In the genomic region with DNA sequence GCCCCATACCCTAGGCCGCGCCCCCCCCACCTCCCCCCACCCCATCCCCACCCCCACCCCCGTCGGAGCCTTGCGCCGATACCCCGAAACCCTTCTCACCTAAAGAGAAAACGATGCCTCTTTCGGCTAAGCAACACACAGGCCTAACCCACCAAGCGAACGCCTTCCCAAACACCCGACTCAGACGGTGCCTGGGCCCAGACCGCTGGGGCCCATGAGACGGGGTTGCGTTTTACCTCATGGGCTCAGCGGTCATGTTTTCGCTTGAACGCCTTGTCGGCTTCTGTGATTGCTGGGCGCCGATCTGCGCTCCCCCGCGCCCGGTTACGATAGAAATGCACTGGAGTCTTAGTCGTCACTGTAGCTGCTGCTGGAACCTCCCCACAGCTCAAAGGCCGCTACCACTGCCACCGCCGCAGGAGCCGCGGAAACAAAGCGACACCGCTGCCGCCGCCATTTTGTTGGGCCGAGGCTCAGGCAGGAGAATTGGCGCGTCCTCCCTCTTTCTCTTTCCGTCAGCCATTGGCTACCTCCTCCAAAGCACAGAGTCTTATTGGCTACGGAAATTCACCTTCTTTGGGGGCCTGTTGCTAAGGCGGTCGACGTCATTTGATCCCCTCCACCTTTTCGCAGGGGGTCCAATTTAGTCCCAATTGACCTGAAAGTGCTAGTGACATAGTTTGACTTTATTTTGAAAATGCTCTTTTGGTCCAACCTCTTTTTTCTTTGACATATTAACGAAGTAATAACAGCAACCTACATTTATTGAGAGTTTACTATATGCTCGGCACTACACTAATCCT, we compare ENCODE assay signal across 8 cellular contexts. TPM values are rescaled to one million over a fixed set of nuclear protein-coding genes. Genes with fewer than 3 reads are reported as not detected.
DNase-seq lines count a peak whose midpoint lies in the region; ATAC-seq and TF ChIP-seq lines count a peak whose summit lies in the region.

ATRX (minus strand) TSS at position 471 of the 803 bp plus-strand sequence; CDS start at position 256, 215 bp downstream.

- peak within 1 kb of the TSS; percentile 94 to 98 (median 97) for H3K27ac ChIP-seq in BLaER1 treated with 17β-estradiol and CSF1 and Interleukin-3, amounts not matched to agents 10 nM and 100 nM
- peak within 1 kb of the TSS; percentile 84 to 96 for H3K27ac ChIP-seq in lung (ENCODE audit: low read depth in 1 of 2, low read length in 1 of 2)

- H3K4me1 Mint-ChIP-seq in activated CD8-positive, alpha-beta T cell treated with anti-CD3 and anti-CD28 coated beads, Interleukin-2, amount 10 ng/mL, durations not matched to agents 7 days and 5 days (ENCODE audit: low read depth) = peaks cover 18% of the 10 kb centered on the region

- DNase-seq in NCI-H82 (lab: John Stamatoyannopoulos, UW) (peak; percentile 95), lung (ENCODE audit: low spot score) (peak; percentile 75)
- peak; percentile 85 for DNase-seq in activated CD8-positive, alpha-beta T cell treated with anti-CD3 and anti-CD28 coated beads, Interleukin-2, amount 10 ng/mL, durations not matched to agents 7 days and 5 days
- DNase-seq in effector CD8-positive, alpha-beta T cell (lab: John Stamatoyannopoulos, UW) = peak; percentile 57
- peak; percentile 35 to 43 (median 42) for DNase-seq in stimulated activated CD4-positive, alpha-beta T cell treated with anti-CD3 and anti-CD28 coated beads, TNF-alpha, amount 100 ng/mL, for 4 hours (ENCODE audit: low read depth in 3 of 3)

- 1 to 33% methylated on average over 36 to 48 of the region's 48 CpGs for WGBS in lung, 2 donors

- peak within 1 kb of the TSS; percentile 99 for H3K4me3 Mint-ChIP-seq in activated CD8-positive, alpha-beta T cell treated with anti-CD3 and anti-CD28 coated beads, Interleukin-2, amount 10 ng/mL, durations not matched to agents 7 days and 5 days

- POLR2A ChIA-PET in activated CD8-positive, alpha-beta T cell treated with anti-CD3 and anti-CD28 coated beads, Interleukin-2, amount 10 ng/mL, durations not matched to agents 7 days and 5 days (lab: Charles Lee) = no interaction called here

- H3K27ac Mint-ChIP-seq in activated CD8-positive, alpha-beta T cell treated with anti-CD3 and anti-CD28 coated beads, Interleukin-2, amount 10 ng/mL, durations not matched to agents 7 days and 5 days = peak within 1 kb of the TSS; percentile 100

- peaks cover 18 to 43% (median 40%) of the 10 kb centered on the region in 11 experiments; a peak in 21 of 22 replicates for H4K20me1 ChIP-seq in BLaER1 treated with 17β-estradiol and CSF1 and Interleukin-3, amounts not matched to agents 10 nM and 100 nM

- peaks cover 0 to 7% (median 0%) of the 10 kb centered on the region in 11 experiments; a peak in 6 of 22 replicates for H3K36me3 ChIP-seq in BLaER1 treated with 17β-estradiol and CSF1 and Interleukin-3, amounts not matched to agents 10 nM and 100 nM
- no peaks in the 10 kb centered on the region for H3K36me3 ChIP-seq in lung (ENCODE audit: control insufficient read depth in 2 of 2, insufficient read depth in 2 of 2, low read length in 2 of 2)

- CTCF ChIA-PET in activated CD8-positive, alpha-beta T cell treated with anti-CD3 and anti-CD28 coated beads, Interleukin-2, amount 10 ng/mL, durations not matched to agents 7 days and 5 days (lab: Charles Lee) = interaction anchor here (1.5 kb wide), 1 partner anchor 113 kb away, joined by 4 read pairs; the partner anchor contains the start of gene COX7B

- H3K9ac ChIP-seq in BLaER1 treated with 17β-estradiol and CSF1 and Interleukin-3, amounts not matched to agents 10 nM and 100 nM = peak within 1 kb of the TSS; percentile 93 to 98 (median 97)

- peak within 1 kb of the TSS; percentile 62 to 77 (median 70) for H3K4me3 ChIP-seq in BLaER1 treated with 17β-estradiol and CSF1 and Interleukin-3, amounts not matched to agents 10 nM and 100 nM
- peak within 1 kb of the TSS; percentile 65 for H3K4me3 ChIP-seq in lung

- peaks cover 0 to 5% (median 0%) of the 10 kb centered on the region in 11 experiments; a peak in 2 of 22 replicates for H3K9me3 ChIP-seq in BLaER1 treated with 17β-estradiol and CSF1 and Interleukin-3, amounts not matched to agents 10 nM and 100 nM (replicated peaks in 1 of 11)
- no peaks in the 10 kb centered on the region for H3K9me3 ChIP-seq in lung (ENCODE audit: control insufficient read depth in 2 of 2, insufficient read depth in 1 of 2, low read length in 1 of 2)

- H3K9me3 Mint-ChIP-seq in activated CD8-positive, alpha-beta T cell treated with anti-CD3 and anti-CD28 coated beads, Interleukin-2, amount 10 ng/mL, durations not matched to agents 7 days and 5 days (ENCODE audit: insufficient read depth) = no peaks in the 10 kb centered on the region

- peaks cover 10% of the 10 kb centered on the region for H3K36me3 Mint-ChIP-seq in activated CD8-positive, alpha-beta T cell treated with anti-CD3 and anti-CD28 coated beads, Interleukin-2, amount 10 ng/mL, durations not matched to agents 7 days and 5 days (ENCODE audit: low read depth)

- peak within 1 kb of the TSS; percentile 61 to 78 (median 72) for H3K4me2 ChIP-seq in BLaER1 treated with 17β-estradiol and CSF1 and Interleukin-3, amounts not matched to agents 10 nM and 100 nM

- peaks cover 12 to 49% (median 36%) of the 10 kb centered on the region in 11 experiments; a peak in 19 of 22 replicates for H3K27me3 ChIP-seq in BLaER1 treated with 17β-estradiol and CSF1 and Interleukin-3, amounts not matched to agents 10 nM and 100 nM
- no peaks in the 10 kb centered on the region for H3K27me3 ChIP-seq in lung (ENCODE audit: control insufficient read depth, insufficient read depth)

- ATAC-seq in GM19328 (IDR thresholded peaks at IDR 0.05; ENCODE audit: unreplicated experiment) (peak; percentile 88), HG03558 (IDR thresholded peaks at IDR 0.05; ENCODE audit: extremely low read depth, unreplicated experiment) (peak; percentile 71), lung (ENCODE audit: insufficient read depth, low FRiP score) (peak; percentile 76)
- peak; percentile 95 for ATAC-seq in activated CD8-positive, alpha-beta T cell treated with anti-CD3 and anti-CD28 coated beads, Interleukin-2, amount 10 ng/mL, durations not matched to agents 7 days and 5 days

- no peaks in the 10 kb centered on the region for H3K27me3 Mint-ChIP-seq in activated CD8-positive, alpha-beta T cell treated with anti-CD3 and anti-CD28 coated beads, Interleukin-2, amount 10 ng/mL, durations not matched to agents 7 days and 5 days (ENCODE audit: low read depth)

- H3K4me1 ChIP-seq in BLaER1 treated with 17β-estradiol and CSF1 and Interleukin-3, amounts not matched to agents 10 nM and 100 nM = peaks cover 0 to 19% (median 7%) of the 10 kb centered on the region in 10 experiments; a peak in 9 of 20 replicates
- peaks cover 0 to 4% of the 10 kb centered on the region in 2 donors for H3K4me1 ChIP-seq in lung (ENCODE audit: control insufficient read depth in 2 of 2, insufficient read depth in 2 of 2, low read length in 2 of 2)

- no peak for TF ChIP-seq CTCF in lung (IDR thresholded peaks at IDR 0.05; ENCODE audit: control extremely low read depth, extremely low read depth)

RNA-seq across cellular contexts. Expression of gene ATRX, which starts in this region (rescaled TPM):
- 10 to 100 TPM; 59.9 to 65.8 TPM for total RNA-seq in activated CD8-positive, alpha-beta T cell treated with anti-CD3 and anti-CD28 coated beads, Interleukin-2, amount 10 ng/mL, durations not matched to agents 7 days and 5 days
- 100 to 1,000 TPM in 1 of 2 donors, 10 to 100 TPM in 1; 61.7 to 208 TPM for total RNA-seq in lung
- polyA plus RNA-seq in lung = 10 to 100 TPM; 10.6 to 12.1 TPM

Comparison
In these comparisons a context has a peak if more than half of its experiments do, and no peak if none do; other contexts are left out.
1. Peak in every context shown above with its lines: DNase-seq, ATAC-seq, H3K4me3 ChIP-seq and H3K27ac ChIP-seq.
2. DNase-seq: peak in every context shown above with its lines; median percentile 95 in NCI-H82; 85 in activated CD8-positive, alpha-beta T cell treated with anti-CD3 and anti-CD28 coated beads, Interleukin-2, amount 10 ng/mL, durations not matched to agents 7 days and 5 days; 75 in lung; 57 in effector CD8-positive, alpha-beta T cell; 42 in stimulated activated CD4-positive, alpha-beta T cell treated with anti-CD3 and anti-CD28 coated beads, TNF-alpha, amount 100 ng/mL, for 4 hours.